24 cellular contexts compared by ENCODE assay signal in genomic region chr1:217525773-217526490, GRCh38.
DNase-seq lines count a peak whose midpoint lies in the region; ATAC-seq, FAIRE-seq and TF ChIP-seq lines count a peak whose summit lies in the region.
"Had no signal": no experiment of that assay in that cellular context is flagged by ENCODE, and none has a peak within 500 bp of the region (broad histone marks: within the 10 kb centered on the region; RNA-seq: fewer than 3 reads in every experiment).

No MANE protein-coding gene starts in this region.

- POLR2A ChIA-PET in K562 (lab: Yijun Ruan, JAX): no interaction called here

- H4K20me1 ChIP-seq in K562 (replicated peaks; ENCODE audit: control insufficient read depth, insufficient read depth, low read length): no peaks in the 10 kb centered on the region

- H3K9ac ChIP-seq in K562 (ENCODE audit: insufficient read depth in 1 of 2, low read depth in 2 of 2, low read length in 2 of 2): no peak overlapping the region

- FAIRE-seq in K562 (lab: Jason Lieb, UNC): no peak
- no peak for FAIRE-seq in HTR-8/SVneo (lab: Jason Lieb, UNC)

- H3K79me2 ChIP-seq in K562 (ENCODE audit: control insufficient read depth, insufficient read depth, low read length): no peaks in the 10 kb centered on the region

- no peaks in the 10 kb centered on the region for H3K27me3 ChIP-seq in K562 (ENCODE audit: control insufficient read depth in 2 of 2, insufficient read depth in 2 of 2, low read length in 2 of 2)
- H3K27me3 ChIP-seq: uterus had no signal

- no peaks in the 10 kb centered on the region for H3K4me1 Mint-ChIP-seq in stimulated activated memory B cell treated with anti-CD40 and anti-IgM and Interleukin-4, amounts not matched to agents 10 μg/mL and 1 μg/mL and 100 μg/mL, for 72 hours
- H3K4me1 Mint-ChIP-seq: activated CD4-positive, alpha-beta T cell treated with anti-CD3 and anti-CD28 coated beads for 36 hours; brain had no signal

- BruUV-seq in K562 (replicated peaks; lab: Mats Ljungman, UMichigan): no TSS peak

- no peak overlapping the region for H3K27ac Mint-ChIP-seq in stimulated activated memory B cell treated with anti-CD40 and anti-IgM and Interleukin-4, amounts not matched to agents 10 μg/mL and 1 μg/mL and 100 μg/mL, for 72 hours
- H3K27ac Mint-ChIP-seq: activated CD4-positive, alpha-beta T cell treated with anti-CD3 and anti-CD28 coated beads for 36 hours; brain; natural killer cell; progenitor cell of endocrine pancreas; stimulated activated naive CD8-positive, alpha-beta T cell treated with anti-CD3 and anti-CD28 coated beads, Interleukin-15, Interleukin-2, amounts not matched to agents 100 ng/mL and 50 ng/mL, for 24 hours had no signal

- no peaks in the 10 kb centered on the region; the same call in 1 of the 2 replicates for H3K9me3 ChIP-seq in K562 (replicated peaks; ENCODE audit: control insufficient read depth, insufficient read depth, low read depth, low read length)
- H3K9me3 ChIP-seq: Caco-2, HAP-1, lower lobe of right lung, uterus had no signal

- TF ChIP-seq CTCF in 22Rv1 (IDR thresholded peaks at IDR 0.05): no peak
- no peak for TF ChIP-seq CTCF in K562 (IDR thresholded peaks at IDR 0.05 in 2 of 3, conservative IDR thresholded peaks at IDR 0.05 in 1 of 3; ENCODE audit: insufficient read depth in 2 of 3, low read depth in 1 of 3, low read length in 3 of 3)
- no peak for TF ChIP-seq CTCF in fibroblast of the aortic adventitia (IDR thresholded peaks at IDR 0.05; ENCODE audit: insufficient read depth, low read length)

- TF ChIP-seq RAD21 in K562 (CRISPR knock-in tag; conservative IDR thresholded peaks at IDR 0.05 in 1 of 2, IDR thresholded peaks at IDR 0.05 in 1 of 2): no peak

- intact Hi-C loops in K562 (cut with micrococcal nuclease): no loop called here

- WGBS in K562 (ENCODE audit: insufficient coverage, low coverage, missing lambda C conversion rate): 6% methylated on average over 3 of the region's 3 CpGs

- TF ChIP-seq POLR2A in K562 (conservative IDR thresholded peaks at IDR 0.05): no peak

- no peak overlapping the region for H3K4me2 ChIP-seq in K562 (ENCODE audit: insufficient read depth, low read length)

- ATAC-seq in K562: no peak
- ATAC-seq in stimulated activated memory B cell treated with anti-CD40 and anti-IgM and Interleukin-4, amounts not matched to agents 10 μg/mL and 1 μg/mL and 100 μg/mL, for 72 hours: no peak
- no peak for ATAC-seq in HG03378 (IDR thresholded peaks at IDR 0.05; ENCODE audit: unreplicated experiment)
- ATAC-seq in HG03520 (IDR thresholded peaks at IDR 0.05; ENCODE audit: unreplicated experiment): no peak
- ATAC-seq: activated CD4-positive, alpha-beta T cell treated with anti-CD3 and anti-CD28 coated beads for 36 hours; lower lobe of right lung; natural killer cell had no signal

- TF ChIP-seq EP300 in K562 (IDR thresholded peaks at IDR 0.05; ENCODE audit: low read length): no peak

- in situ Hi-C loops in K562 (cut with MboI): no loop called here

- no peaks in the 10 kb centered on the region for H3K9me3 Mint-ChIP-seq in stimulated activated memory B cell treated with anti-CD40 and anti-IgM and Interleukin-4, amounts not matched to agents 10 μg/mL and 1 μg/mL and 100 μg/mL, for 72 hours
- H3K9me3 Mint-ChIP-seq: natural killer cell had no signal

- H2AFZ ChIP-seq in K562 (ENCODE audit: low read depth, low read length): no peak overlapping the region

- DNase-seq in HCEC 1CT (peak; percentile 65), K562 (ENCODE audit: extremely low read depth in 1 of 4, low spot score in 3 of 4) (no peak), fibroblast of the aortic adventitia (ENCODE audit: low read depth) (peak; percentile 63), HTR-8/SVneo (ENCODE audit: insufficient read length, low spot score) (no peak)
- DNase-seq: activated CD4-positive, alpha-beta T cell treated with anti-CD3 and anti-CD28 coated beads for 36 hours; activated CD8-positive, alpha-beta memory T cell treated with anti-CD3 and anti-CD28 coated beads, Interleukin-2, amount 50 U/mL, for 48 hours; activated naive CD4-positive, alpha-beta T cell treated with Interleukin-2 at 50 U/mL for 16 hours; Caco-2; GDM1; lower lobe of right lung; natural killer cell; NCI-H1930; NCI-H526; T-helper 9 cell; uterus had no signal

- no peaks in the 10 kb centered on the region for H3K36me3 ChIP-seq in K562 (ENCODE audit: control insufficient read depth, insufficient read depth, low read length)
- H3K36me3 ChIP-seq: HAP-1, lower lobe of right lung, uterus had no signal

- H3K27me3 Mint-ChIP-seq in stimulated activated memory B cell treated with anti-CD40 and anti-IgM and Interleukin-4, amounts not matched to agents 10 μg/mL and 1 μg/mL and 100 μg/mL, for 72 hours: no peaks in the 10 kb centered on the region
- H3K27me3 Mint-ChIP-seq: activated CD4-positive, alpha-beta T cell treated with anti-CD3 and anti-CD28 coated beads for 36 hours; brain; progenitor cell of endocrine pancreas; stimulated activated naive CD8-positive, alpha-beta T cell treated with anti-CD3 and anti-CD28 coated beads, Interleukin-15, Interleukin-2, amounts not matched to agents 100 ng/mL and 50 ng/mL, for 24 hours had no signal

- H3K27ac ChIP-seq in 22Rv1 (peak overlapping the region; percentile 71), K562 (ENCODE audit: extremely low read depth, low read depth, low read length) (no peak overlapping the region)
- H3K27ac ChIP-seq: lower lobe of right lung, SK-N-MC, uterus had no signal

- no peak overlapping the region for H3K4me3 Mint-ChIP-seq in stimulated activated memory B cell treated with anti-CD40 and anti-IgM and Interleukin-4, amounts not matched to agents 10 μg/mL and 1 μg/mL and 100 μg/mL, for 72 hours
- H3K4me3 Mint-ChIP-seq: activated CD4-positive, alpha-beta T cell treated with anti-CD3 and anti-CD28 coated beads for 36 hours; brain; natural killer cell; stimulated activated naive CD8-positive, alpha-beta T cell treated with anti-CD3 and anti-CD28 coated beads, Interleukin-15, Interleukin-2, amounts not matched to agents 100 ng/mL and 50 ng/mL, for 24 hours had no signal

- H3K4me3 ChIP-seq in K562 (no peak overlapping the region), fibroblast of the aortic adventitia (ENCODE audit: low read depth, low read length) (no peak overlapping the region)
- H3K4me3 ChIP-seq: HAP-1, lower lobe of right lung, SK-N-MC, uterus had no signal

- H3K4me1 ChIP-seq in K562 (replicated peaks in 1 of 2; ENCODE audit: control insufficient read depth in 2 of 2, insufficient read depth in 2 of 2, low read length in 2 of 2): no peaks in the 10 kb centered on the region
- H3K4me1 ChIP-seq: Caco-2, HAP-1, lower lobe of right lung, uterus had no signal

- H3K9me1 ChIP-seq in K562 (ENCODE audit: control insufficient read depth, insufficient read depth, low read length): no peaks in the 10 kb centered on the region

- peaks cover 18% of the 10 kb centered on the region for H3K36me3 Mint-ChIP-seq in stimulated activated memory B cell treated with anti-CD40 and anti-IgM and Interleukin-4, amounts not matched to agents 10 μg/mL and 1 μg/mL and 100 μg/mL, for 72 hours
- H3K36me3 Mint-ChIP-seq: natural killer cell had no signal

- CTCF ChIA-PET in K562 (lab: Yijun Ruan, JAX; ENCODE audit: low intra/inter-chr PET ratio): no interaction called here

TF ChIP-seq in K562, 482 proteins besides CTCF, POLR2A, EP300 and RAD21:
- TF ChIP-seq CEBPZ (IDR thresholded peaks at IDR 0.05; ENCODE audit: borderline replicate concordance, low read depth, low read length) (no peak), TFE3 (CRISPR knock-in tag; IDR thresholded peaks at IDR 0.05) (peak; percentile 28; the same call in 1 of the 2 replicates)

Comparison
In these comparisons a context has a peak if more than half of its experiments do, and no peak if none do; other contexts are left out.
1. DNase-seq: peak in HCEC 1CT (single experiment) and fibroblast of the aortic adventitia (single experiment); none in K562 (0 of 4) and HTR-8/SVneo (single experiment).